Comparison of ENCODE assay signal across 20 cellular contexts in the genomic region with DNA sequence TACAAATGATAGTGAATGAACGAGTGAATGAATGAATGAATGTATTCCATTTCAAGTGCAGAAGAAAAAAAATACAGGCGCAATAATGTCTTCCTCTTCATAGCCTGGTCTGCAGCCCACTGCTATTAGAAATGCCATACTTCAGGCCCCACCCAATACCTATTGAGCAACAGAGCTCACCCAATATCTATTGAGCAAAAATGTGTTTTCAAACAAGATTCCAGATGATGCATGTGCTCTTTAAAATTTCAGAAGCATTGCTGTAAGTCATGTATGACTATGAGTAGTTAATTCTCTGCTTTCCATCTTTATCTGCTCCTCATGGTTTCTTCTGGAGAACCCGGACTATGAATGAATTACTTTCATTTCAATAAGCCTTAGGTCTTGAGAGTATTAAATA.
DNase-seq lines count a peak whose midpoint lies in the region; ATAC-seq and TF ChIP-seq lines count a peak whose summit lies in the region.
"Had no signal": no experiment of that assay in that cellular context is flagged by ENCODE, and none has a peak within 500 bp of the region (broad histone marks: within the 10 kb centered on the region; RNA-seq: fewer than 3 reads in every experiment).

No MANE protein-coding gene starts in this region.

- no peaks in the 10 kb centered on the region for H3K9me3 Mint-ChIP-seq in activated T-helper 2 cell treated with anti-CD3 and anti-CD28 coated beads, Interferon-gamma antibody, Interleukin-2, Interleukin-4, amounts not matched to agents 10 μg/mL and 5 μg/mL and 100 μg/mL, durations not matched to agents 14 hours and 24 hours and 36 hours
- H3K9me3 Mint-ChIP-seq: HFFc6 had no signal

- H3K27ac Mint-ChIP-seq in activated T-helper 2 cell treated with anti-CD3 and anti-CD28 coated beads, Interferon-gamma antibody, Interleukin-2, Interleukin-4, amounts not matched to agents 10 μg/mL and 5 μg/mL and 100 μg/mL, durations not matched to agents 14 hours and 24 hours and 36 hours, result no peak overlapping the region
- H3K27ac Mint-ChIP-seq: HFFc6 had no signal

- H3K4me3 Mint-ChIP-seq in activated T-helper 2 cell treated with anti-CD3 and anti-CD28 coated beads, Interferon-gamma antibody, Interleukin-2, Interleukin-4, amounts not matched to agents 10 μg/mL and 5 μg/mL and 100 μg/mL, durations not matched to agents 14 hours and 24 hours and 36 hours (ENCODE audit: low read depth), result no peak overlapping the region
- H3K4me3 Mint-ChIP-seq: HFFc6 had no signal

- intact Hi-C loops in upper lobe of right lung (cut with DNase I), result no loop called here
- intact Hi-C loops in activated T-helper 2 cell treated with anti-CD3 and anti-CD28 coated beads, Interferon-gamma antibody, Interleukin-2, Interleukin-4, amounts not matched to agents 10 μg/mL and 5 μg/mL and 100 μg/mL, durations not matched to agents 14 hours and 24 hours and 36 hours (cut with micrococcal nuclease), result no loop called here

- no peaks in the 10 kb centered on the region for H3K4me1 Mint-ChIP-seq in activated T-helper 2 cell treated with anti-CD3 and anti-CD28 coated beads, Interferon-gamma antibody, Interleukin-2, Interleukin-4, amounts not matched to agents 10 μg/mL and 5 μg/mL and 100 μg/mL, durations not matched to agents 14 hours and 24 hours and 36 hours (ENCODE audit: low read depth)

- H3K4me3 ChIP-seq in fibroblast of mammary gland (ENCODE audit: control insufficient read depth, low read depth, low read length) (no peak overlapping the region), upper lobe of right lung (no peak overlapping the region)
- H3K4me3 ChIP-seq: BLaER1 treated with 17β-estradiol and CSF1 and Interleukin-3, amounts not matched to agents 10 nM and 100 nM; Peyer's patch; SK-N-MC had no signal

- peaks cover 13% of the 10 kb centered on the region for H3K36me3 Mint-ChIP-seq in activated T-helper 2 cell treated with anti-CD3 and anti-CD28 coated beads, Interferon-gamma antibody, Interleukin-2, Interleukin-4, amounts not matched to agents 10 μg/mL and 5 μg/mL and 100 μg/mL, durations not matched to agents 14 hours and 24 hours and 36 hours (ENCODE audit: low read depth)

- H3K9me3 ChIP-seq in upper lobe of right lung, result no peaks in the 10 kb centered on the region
- H3K9me3 ChIP-seq: Peyer's patch had no signal

- no peaks in the 10 kb centered on the region for H3K27me3 Mint-ChIP-seq in activated T-helper 2 cell treated with anti-CD3 and anti-CD28 coated beads, Interferon-gamma antibody, Interleukin-2, Interleukin-4, amounts not matched to agents 10 μg/mL and 5 μg/mL and 100 μg/mL, durations not matched to agents 14 hours and 24 hours and 36 hours (ENCODE audit: low read depth)

- TF ChIP-seq CTCF in fibroblast of mammary gland (conservative IDR thresholded peaks at IDR 0.05; ENCODE audit: control insufficient read depth, insufficient read depth, low read depth, low read length) (no peak), upper lobe of right lung (IDR thresholded peaks at IDR 0.05) (no peak)

- DNase-seq in SIG-M5 treated with dmso at 0.1 percent for 504 hours (lab: John Stamatoyannopoulos, UW; ENCODE audit: unreplicated experiment), result peak; percentile 43
- DNase-seq in SIG-M5 (lab: John Stamatoyannopoulos, UW), result no peak
- peak; percentile 47 for DNase-seq in NOMO-1 treated with DMSO at 0.1 percent for 48 hours (lab: John Stamatoyannopoulos, UW; ENCODE audit: unreplicated experiment)
- DNase-seq in fibroblast of mammary gland (ENCODE audit: low read depth), result peak; percentile 16
- DNase-seq in upper lobe of right lung, result no peak
- DNase-seq in activated T-helper 2 cell treated with anti-CD3 and anti-CD28 coated beads, Interferon-gamma antibody, Interleukin-2, Interleukin-4, amounts not matched to agents 10 μg/mL and 5 μg/mL and 100 μg/mL, durations not matched to agents 14 hours and 24 hours and 36 hours (ENCODE audit: low spot score), result no peak
- no peak for DNase-seq in D341Med (ENCODE audit: low spot score)
- no peak for DNase-seq in DMS79 treated with DMSO at 0.1 percent for 48 hours (lab: John Stamatoyannopoulos, UW)
- DNase-seq: DMS 273 treated with DMSO at 0.1 percent for 48 hours, H7, HFFc6, NCI-H1048, NCI-H1436, NCI-H1930, NCI-H345, NCI-H524 treated with DMSO at 0.1 percent for 48 hours, Peyer's patch had no signal

- H3K4me1 ChIP-seq in upper lobe of right lung, result no peaks in the 10 kb centered on the region
- H3K4me1 ChIP-seq: Peyer's patch had no signal

- no peaks in the 10 kb centered on the region for H3K36me3 ChIP-seq in upper lobe of right lung

- no peak overlapping the region for H3K27ac ChIP-seq in upper lobe of right lung
- H3K27ac ChIP-seq: KMS-11, Peyer's patch, SK-N-MC had no signal

- H3K27me3 ChIP-seq in upper lobe of right lung, result no peaks in the 10 kb centered on the region
- H3K27me3 ChIP-seq: BLaER1 treated with 17β-estradiol and CSF1 and Interleukin-3, amounts not matched to agents 10 nM and 100 nM; Peyer's patch had no signal

- peak; percentile 40 for ATAC-seq in upper lobe of right lung

Comparison
In these comparisons a context has a peak if more than half of its experiments do, and no peak if none do; other contexts are left out.
1. DNase-seq: peak in SIG-M5 treated with dmso at 0.1 percent for 504 hours (single experiment), NOMO-1 treated with DMSO at 0.1 percent for 48 hours (single experiment) and fibroblast of mammary gland (single experiment); none in SIG-M5 (single experiment), upper lobe of right lung (single experiment), activated T-helper 2 cell treated with anti-CD3 and anti-CD28 coated beads, Interferon-gamma antibody, Interleukin-2, Interleukin-4, amounts not matched to agents 10 μg/mL and 5 μg/mL and 100 μg/mL, durations not matched to agents 14 hours and 24 hours and 36 hours (single experiment), D341Med (single experiment) and DMS79 treated with DMSO at 0.1 percent for 48 hours (single experiment).